ENCODE assay signal across 8 cellular contexts in genomic region chr2:12684471-12684936, GRCh38. TPM values are rescaled to one million over a fixed set of nuclear protein-coding genes. Genes with fewer than 3 reads are reported as not detected.
DNase-seq lines count a peak whose midpoint lies in the region; TF ChIP-seq lines count a peak whose summit lies in the region.

No MANE protein-coding gene starts in this region.

- H3K9me3 ChIP-seq in SK-N-MC (ENCODE audit: low read depth, low read length), result no peaks in the 10 kb centered on the region
- no peaks in the 10 kb centered on the region for H3K9me3 ChIP-seq in thyroid gland

- intact Hi-C loops in thyroid gland (cut with DNase I), result no loop called here

- H3K36me3 ChIP-seq in SK-N-MC (ENCODE audit: insufficient read depth, low read length) (no peaks in the 10 kb centered on the region), rectal smooth muscle tissue (ENCODE audit: control insufficient read depth, insufficient read depth, low read length) (no peaks in the 10 kb centered on the region), thyroid gland (no peaks in the 10 kb centered on the region)

- 28 to 29% methylated on average over 5 of the region's 5 CpGs for WGBS in thyroid gland, 2 donors

- DNase-seq in GM04503 (ENCODE audit: low read depth) (peak; percentile 34), SK-N-MC (ENCODE audit: low read depth, low spot score) (no peak), fibroblast of villous mesenchyme (ENCODE audit: low read depth) (peak; percentile 68), NCI-H446 (lab: John Stamatoyannopoulos, UW) (no peak), thyroid gland (no peak), T-helper 2 cell (no peak)
- no peak for DNase-seq in activated T-cell treated with anti-CD3 and anti-CD28 coated beads, Interleukin-2, amount 50 U/mL, for 1 hour

- no peaks in the 10 kb centered on the region for H3K27me3 ChIP-seq in rectal smooth muscle tissue (ENCODE audit: control insufficient read depth, insufficient read depth, low read length)
- H3K27me3 ChIP-seq in thyroid gland, result no peaks in the 10 kb centered on the region

- H3K4me1 ChIP-seq in rectal smooth muscle tissue (ENCODE audit: control insufficient read depth, insufficient read depth, low read length), result peaks cover 14% of the 10 kb centered on the region
- no peaks in the 10 kb centered on the region for H3K4me1 ChIP-seq in thyroid gland

- H3K9ac ChIP-seq in SK-N-MC (ENCODE audit: insufficient read length) (no peak overlapping the region), rectal smooth muscle tissue (ENCODE audit: low read length) (no peak overlapping the region)

- H3K27ac ChIP-seq in SK-N-MC (no peak overlapping the region), rectal smooth muscle tissue (ENCODE audit: low read depth, low read length) (peak overlapping the region; percentile 71), thyroid gland (no peak overlapping the region)

- TF ChIP-seq CTCF in fibroblast of villous mesenchyme (IDR thresholded peaks at IDR 0.05; ENCODE audit: insufficient read depth, low read depth, low read length) (no peak), thyroid gland (IDR thresholded peaks at IDR 0.05) (no peak)

- H3K4me3 ChIP-seq in SK-N-MC (peak overlapping the region; percentile 19; the same call in 1 of the 2 replicates), fibroblast of villous mesenchyme (ENCODE audit: low read depth, low read length) (no peak overlapping the region), rectal smooth muscle tissue (ENCODE audit: low read length) (no peak overlapping the region), thyroid gland (replicated peaks in 1 of 3) (no peak overlapping the region)

- no peak for TF ChIP-seq POLR2A in thyroid gland (IDR thresholded peaks at IDR 0.05)

RNA-seq across cellular contexts. Expression of gene TRIB2, which starts 32.2 kb away (rescaled TPM):
- total RNA-seq in fibroblast of villous mesenchyme (28.0 and 28.9 TPM in 2 replicates), thyroid gland (10 to 100 TPM; 30.8 to 59.8 (median 37.1) TPM)

Comparison
In these comparisons a context has a peak if more than half of its experiments do, and no peak if none do; other contexts are left out.
1. DNase-seq: peak in GM04503 (single experiment) and fibroblast of villous mesenchyme (single experiment); none in SK-N-MC (single experiment), NCI-H446 (0 of 2), activated T-cell treated with anti-CD3 and anti-CD28 coated beads, Interleukin-2, amount 50 U/mL, for 1 hour (single experiment), thyroid gland (0 of 2) and T-helper 2 cell (0 of 5).